In the genomic region with DNA sequence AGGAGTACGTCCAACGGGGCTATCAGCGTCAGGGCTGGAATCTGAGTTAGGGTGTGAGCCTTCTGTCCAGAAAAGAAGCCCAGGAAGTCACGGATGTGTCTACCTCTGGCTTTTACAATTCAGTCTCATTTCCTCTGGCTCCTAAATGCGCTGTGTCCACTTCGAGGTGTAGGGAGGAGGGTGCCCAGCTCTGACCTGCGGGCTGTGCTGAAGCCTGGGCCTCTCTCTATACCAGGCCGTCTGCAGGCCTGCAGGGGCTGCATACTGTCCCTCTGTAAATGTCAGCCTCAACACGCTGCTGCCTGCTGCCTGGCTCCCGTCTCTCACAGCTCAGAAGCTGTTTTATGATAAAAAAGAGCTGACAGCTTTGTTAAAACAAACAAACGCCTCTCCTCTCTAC, we compare ENCODE assay signal across 1 cellular context.
TF ChIP-seq lines count a peak whose summit lies in the region.

No MANE protein-coding gene starts in this region.

TF ChIP-seq in endothelial cell of umbilical vein, 7 proteins besides CTCF, POLR2A, EP300 and RAD21:
- TF ChIP-seq MYC (IDR thresholded peaks at IDR 0.05; ENCODE audit: low read depth, low read length) (no peak), GATA2 (IDR thresholded peaks at IDR 0.05; ENCODE audit: insufficient read depth, insufficient read length, low read depth, low read length) (no peak), EZH2 (IDR thresholded peaks at IDR 0.05; ENCODE audit: borderline replicate concordance, low read depth, low read length, severe bottlenecking) (no peak), JUN (IDR thresholded peaks at IDR 0.05; ENCODE audit: borderline replicate concordance, insufficient read depth, insufficient read length, low read depth) (no peak), FOS (IDR thresholded peaks at IDR 0.05; ENCODE audit: borderline replicate concordance, insufficient read depth, low read length) (no peak)
- TF ChIP-seq, protein P1, sequence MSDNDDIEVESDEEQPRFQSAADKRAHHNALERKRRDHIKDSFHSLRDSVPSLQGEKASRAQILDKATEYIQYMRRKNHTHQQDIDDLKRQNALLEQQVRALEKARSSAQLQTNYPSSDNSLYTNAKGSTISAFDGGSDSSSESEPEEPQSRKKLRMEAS (IDR thresholded peaks at IDR 0.05; ENCODE audit: insufficient read depth, insufficient read length), result no peak
